1 cellular context compared by ENCODE assay signal in the genomic region with DNA sequence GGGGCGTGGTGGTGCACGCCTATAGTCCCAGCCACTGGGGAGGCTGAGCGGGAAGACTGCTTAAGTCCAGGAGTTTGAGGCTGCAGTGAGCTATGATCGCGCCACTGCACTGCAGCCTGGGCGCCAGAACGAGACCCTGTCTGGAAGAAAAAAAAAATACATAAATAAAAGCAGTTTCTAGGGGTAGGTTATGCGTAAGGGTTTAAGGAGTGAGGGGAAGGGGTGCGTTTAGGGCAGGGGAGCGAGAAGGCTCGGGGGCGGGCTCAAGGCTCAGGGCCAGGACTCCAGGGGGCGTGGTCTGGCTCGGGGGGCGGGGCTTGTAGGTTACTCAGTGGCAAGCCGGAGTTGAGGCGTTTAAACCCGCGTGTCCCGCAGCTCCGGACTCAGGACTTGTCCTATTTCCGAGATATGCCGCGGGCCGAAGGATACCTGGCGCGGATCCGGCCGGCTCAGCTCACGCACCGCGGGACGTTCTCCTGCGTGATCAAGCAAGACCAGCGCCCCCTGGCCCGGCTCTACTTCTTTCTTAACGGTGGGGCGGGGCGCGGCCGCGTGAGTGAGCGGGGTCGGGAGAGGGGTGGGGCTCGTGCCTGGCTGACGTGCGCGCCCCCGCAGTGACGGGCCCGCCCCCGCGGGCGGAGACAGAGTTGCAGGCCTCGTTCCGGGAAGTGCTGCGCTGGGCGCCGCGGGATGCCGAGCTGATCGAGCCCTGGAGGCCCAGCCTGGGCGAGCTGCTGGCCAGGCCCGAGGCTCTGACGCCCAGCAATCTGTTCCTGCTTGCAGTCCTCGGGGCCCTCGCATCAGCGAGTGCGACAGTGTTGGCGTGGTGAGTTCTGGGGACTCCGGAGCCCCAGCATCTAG.
TF ChIP-seq lines count a peak whose summit lies in the region.

No MANE protein-coding gene starts in this region.

TF ChIP-seq in PFSK-1, 5 proteins besides CTCF, POLR2A, EP300 and RAD21 (continued from another document):
- TF ChIP-seq, protein P1, sequence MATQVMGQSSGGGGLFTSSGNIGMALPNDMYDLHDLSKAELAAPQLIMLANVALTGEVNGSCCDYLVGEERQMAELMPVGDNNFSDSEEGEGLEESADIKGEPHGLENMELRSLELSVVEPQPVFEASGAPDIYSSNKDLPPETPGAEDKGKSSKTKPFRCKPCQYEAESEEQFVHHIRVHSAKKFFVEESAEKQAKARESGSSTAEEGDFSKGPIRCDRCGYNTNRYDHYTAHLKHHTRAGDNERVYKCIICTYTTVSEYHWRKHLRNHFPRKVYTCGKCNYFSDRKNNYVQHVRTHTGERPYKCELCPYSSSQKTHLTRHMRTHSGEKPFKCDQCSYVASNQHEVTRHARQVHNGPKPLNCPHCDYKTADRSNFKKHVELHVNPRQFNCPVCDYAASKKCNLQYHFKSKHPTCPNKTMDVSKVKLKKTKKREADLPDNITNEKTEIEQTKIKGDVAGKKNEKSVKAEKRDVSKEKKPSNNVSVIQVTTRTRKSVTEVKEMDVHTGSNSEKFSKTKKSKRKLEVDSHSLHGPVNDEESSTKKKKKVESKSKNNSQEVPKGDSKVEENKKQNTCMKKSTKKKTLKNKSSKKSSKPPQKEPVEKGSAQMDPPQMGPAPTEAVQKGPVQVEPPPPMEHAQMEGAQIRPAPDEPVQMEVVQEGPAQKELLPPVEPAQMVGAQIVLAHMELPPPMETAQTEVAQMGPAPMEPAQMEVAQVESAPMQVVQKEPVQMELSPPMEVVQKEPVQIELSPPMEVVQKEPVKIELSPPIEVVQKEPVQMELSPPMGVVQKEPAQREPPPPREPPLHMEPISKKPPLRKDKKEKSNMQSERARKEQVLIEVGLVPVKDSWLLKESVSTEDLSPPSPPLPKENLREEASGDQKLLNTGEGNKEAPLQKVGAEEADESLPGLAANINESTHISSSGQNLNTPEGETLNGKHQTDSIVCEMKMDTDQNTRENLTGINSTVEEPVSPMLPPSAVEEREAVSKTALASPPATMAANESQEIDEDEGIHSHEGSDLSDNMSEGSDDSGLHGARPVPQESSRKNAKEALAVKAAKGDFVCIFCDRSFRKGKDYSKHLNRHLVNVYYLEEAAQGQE (IDR thresholded peaks at IDR 0.05; ENCODE audit: insufficient read depth in 1 of 2, low read depth in 2 of 2, low read length in 2 of 2), result 0 out of 4 replicates have a peak, but pooled peaks have one; percentile 32 to 36
